33 cellular contexts compared by ENCODE assay signal in genomic region chr13:96996886-96997285, GRCh38. TPM values are rescaled to one million over a fixed set of nuclear protein-coding genes. Genes with fewer than 3 reads are reported as not detected.
"Had no signal": no experiment of that assay in that cellular context is flagged by ENCODE, and none has a peak within 500 bp of the region (broad histone marks: within the 10 kb centered on the region; RNA-seq: fewer than 3 reads in every experiment).

No MANE protein-coding gene starts in this region.

- H3K36me3 ChIP-seq: ascending aorta, breast epithelium, cardiac muscle cell, colonic mucosa, esophagus squamous epithelium, gastroesophageal sphincter had no signal

- H3K4me1 Mint-ChIP-seq: activated CD4-positive, alpha-beta T cell treated with anti-CD3 and anti-CD28 coated beads, Interleukin-2, amount 10 ng/mL, durations not matched to agents 24 days and 14 days; activated naive CD4-positive, alpha-beta T cell treated with anti-CD3 and anti-CD28 coated beads, Interleukin-2, amount 10 ng/mL, durations not matched to agents 7 days and 5 days had no signal

- H3K4me3 ChIP-seq: ascending aorta, breast epithelium, cardiac muscle cell, colonic mucosa, esophagus squamous epithelium, gastroesophageal sphincter had no signal

- H3K36me3 Mint-ChIP-seq: activated CD4-positive, alpha-beta memory T cell treated with anti-CD3 and anti-CD28 coated beads for 36 hours; activated naive CD4-positive, alpha-beta T cell treated with anti-CD3 and anti-CD28 coated beads, Interleukin-2, amount 10 ng/mL, durations not matched to agents 7 days and 5 days; activated naive CD8-positive, alpha-beta T cell treated with anti-CD3 and anti-CD28 coated beads, Interleukin-2, amount 10 ng/mL, durations not matched to agents 7 days and 5 days; brain had no signal

- H3K9me3 ChIP-seq: ascending aorta, breast epithelium, colonic mucosa, esophagus squamous epithelium, gastroesophageal sphincter had no signal

- H3K27ac ChIP-seq: ascending aorta, breast epithelium, cardiac muscle cell, colonic mucosa, epithelial cell of prostate, esophagus squamous epithelium, gastroesophageal sphincter had no signal

- ATAC-seq: activated CD4-positive, alpha-beta T cell treated with anti-CD3 and anti-CD28 coated beads for 36 hours; activated naive CD4-positive, alpha-beta T cell treated with anti-CD3 and anti-CD28 coated beads, Interleukin-2, amount 50 U/mL, for 72 hours; activated T-cell treated with anti-CD3 and anti-CD28 coated beads, Interleukin-2, amount 50 U/mL, for 72 hours; gastroesophageal sphincter had no signal

- H3K27ac Mint-ChIP-seq: activated CD4-positive, alpha-beta memory T cell treated with anti-CD3 and anti-CD28 coated beads for 36 hours; activated CD4-positive, alpha-beta T cell treated with anti-CD3 and anti-CD28 coated beads for 36 hours; activated CD4-positive, alpha-beta T cell treated with anti-CD3 and anti-CD28 coated beads, Interleukin-2, amount 10 ng/mL, durations not matched to agents 24 days and 14 days; activated naive CD4-positive, alpha-beta T cell treated with anti-CD3 and anti-CD28 coated beads, Interleukin-2, amount 10 ng/mL, durations not matched to agents 7 days and 5 days; activated naive CD4-positive, alpha-beta T cell treated with anti-CD3 and anti-CD28 coated beads, Interleukin-2, amount 50 U/mL, for 72 hours; activated naive CD8-positive, alpha-beta T cell treated with anti-CD3 and anti-CD28 coated beads, Interleukin-2, amount 10 ng/mL, durations not matched to agents 7 days and 5 days; activated T-cell treated with anti-CD3 and anti-CD28 coated beads, Interleukin-2, amount 50 U/mL, for 24 hours; activated T-cell treated with anti-CD3 and anti-CD28 coated beads, Interleukin-2, amount 50 U/mL, for 72 hours; brain had no signal

- H3K4me3 Mint-ChIP-seq: activated CD4-positive, alpha-beta memory T cell treated with anti-CD3 and anti-CD28 coated beads for 36 hours; activated CD4-positive, alpha-beta T cell treated with anti-CD3 and anti-CD28 coated beads for 36 hours; activated CD4-positive, alpha-beta T cell treated with anti-CD3 and anti-CD28 coated beads, Interleukin-2, amount 10 ng/mL, durations not matched to agents 24 days and 14 days; activated naive CD4-positive, alpha-beta T cell treated with anti-CD3 and anti-CD28 coated beads, Interleukin-2, amount 10 ng/mL, durations not matched to agents 7 days and 5 days; activated naive CD8-positive, alpha-beta T cell treated with anti-CD3 and anti-CD28 coated beads, Interleukin-2, amount 10 ng/mL, durations not matched to agents 7 days and 5 days; activated T-cell treated with anti-CD3 and anti-CD28 coated beads, Interleukin-2, amount 50 U/mL, for 24 hours; activated T-cell treated with anti-CD3 and anti-CD28 coated beads, Interleukin-2, amount 50 U/mL, for 72 hours; brain had no signal

- H3K9me3 Mint-ChIP-seq: activated CD4-positive, alpha-beta memory T cell treated with anti-CD3 and anti-CD28 coated beads for 36 hours had no signal

- DNase-seq: activated CD4-positive, alpha-beta memory T cell treated with anti-CD3 and anti-CD28 coated beads for 36 hours; activated CD4-positive, alpha-beta T cell treated with anti-CD3 and anti-CD28 coated beads for 36 hours; activated CD4-positive, alpha-beta T cell treated with anti-CD3 and anti-CD28 coated beads, Interleukin-2, amount 10 ng/mL, durations not matched to agents 24 days and 14 days; activated CD4-positive, CD25-positive, alpha-beta regulatory T cell; activated CD4-positive, CD25-positive, alpha-beta regulatory T cell treated with anti-CD3 and anti-CD28 coated beads, Interleukin-2, amount 50 U/mL, for 72 hours; activated CD8-positive, alpha-beta memory T cell treated with anti-CD3 and anti-CD28 coated beads, Interleukin-2, amount 50 U/mL, for 48 hours; activated gamma-delta T cell; activated naive CD4-positive, alpha-beta T cell; activated naive CD4-positive, alpha-beta T cell treated with anti-CD3 and anti-CD28 coated beads, Interleukin-2, amount 10 ng/mL, durations not matched to agents 7 days and 5 days; activated naive CD8-positive, alpha-beta T cell treated with anti-CD3 and anti-CD28 coated beads, Interleukin-2, amount 10 ng/mL, durations not matched to agents 7 days and 5 days; activated T-cell treated with anti-CD3 and anti-CD28 coated beads for 4 hours; activated T-cell treated with anti-CD3 and anti-CD28 coated beads, Interleukin-2, amount 50 U/mL, for 24 hours; activated T-cell treated with anti-CD3 and anti-CD28 coated beads, Interleukin-2, amount 50 U/mL, for 72 hours; central memory CD4-positive, alpha-beta T cell; cerebellar nuclear complex; colonic mucosa; effector CD8-positive, alpha-beta T cell; esophagus squamous epithelium; foreskin melanocyte; head of caudate nucleus; T-helper 1 cell; T-helper 2 cell had no signal

- H3K27me3 ChIP-seq: ascending aorta, colonic mucosa had no signal

- H3K4me1 ChIP-seq: breast epithelium, colonic mucosa had no signal

RNA-seq across cellular contexts. Expression of gene OXGR1, which starts 2.6 kb away (rescaled TPM):
- total RNA-seq: activated CD4-positive, alpha-beta memory T cell treated with anti-CD3 and anti-CD28 coated beads for 36 hours; activated CD4-positive, alpha-beta T cell treated with anti-CD3 and anti-CD28 coated beads for 36 hours; activated CD4-positive, alpha-beta T cell treated with anti-CD3 and anti-CD28 coated beads, Interleukin-2, amount 10 ng/mL, durations not matched to agents 24 days and 14 days; activated naive CD4-positive, alpha-beta T cell treated with anti-CD3 and anti-CD28 coated beads, Interleukin-2, amount 50 U/mL, for 72 hours; activated naive CD8-positive, alpha-beta T cell treated with anti-CD3 and anti-CD28 coated beads, Interleukin-2, amount 10 ng/mL, durations not matched to agents 7 days and 5 days; activated T-cell treated with anti-CD3 and anti-CD28 coated beads, Interleukin-2, amount 50 U/mL, for 72 hours; ascending aorta; cardiac muscle cell; dermis microvascular lymphatic vessel endothelial cell; endothelial cell of umbilical vein; fibroblast of lung; fibroblast of villous mesenchyme had no signal
- polyA plus RNA-seq: cardiac muscle cell, endothelial cell of umbilical vein, fibroblast of lung had no signal
